ENCODE assay signal across 8 cellular contexts in genomic region chr17:69414408-69415274, GRCh38. TPM values are rescaled to one million over a fixed set of nuclear protein-coding genes. Genes with fewer than 3 reads are reported as not detected.
DNase-seq lines count a peak whose midpoint lies in the region; ATAC-seq and TF ChIP-seq lines count a peak whose summit lies in the region.

TSS of gene MAP2K6 (plus strand) at chr17:69414697. CDS start at chr17:69414985, 288 bp downstream.

- DNase-seq in GM06990 (ENCODE audit: extremely low read depth, insufficient read length) (peak; percentile 70), HCEC 1CT (peak; percentile 68), MM.1S (peak; percentile 86), amygdala (lab: John Stamatoyannopoulos, UW) (peak in 55 of 56 donors; percentile 27 to 88 (median 71)), hippocampal formation (lab: John Stamatoyannopoulos, UW) (peak; percentile 73 to 81), retina (peak; percentile 90), aorta (peak; percentile 88 to 93)

- H3K27ac ChIP-seq in MM.1S (ENCODE audit: low read length) = peak within 1 kb of the TSS; percentile 58; the same call in 1 of the 2 replicates
- H3K27ac ChIP-seq in SU-DHL-6 (ENCODE audit: low read depth, low read length) = peak within 1 kb of the TSS; percentile 76
- no peak within 1 kb of the TSS for H3K27ac ChIP-seq in aorta (ENCODE audit: low read depth in 1 of 2, low read length in 2 of 2)

- peaks cover 7% of the 10 kb centered on the region; the same call in 1 of the 2 replicates for H3K4me1 ChIP-seq in MM.1S (ENCODE audit: low read length)
- peaks cover 2 to 6% of the 10 kb centered on the region in 2 donors for H3K4me1 ChIP-seq in aorta (ENCODE audit: control insufficient read depth in 1 of 2, insufficient read depth in 2 of 2, low read length in 2 of 2)

- H2AFZ ChIP-seq in MM.1S (ENCODE audit: low read length) (peak within 1 kb of the TSS; percentile 96), SU-DHL-6 (ENCODE audit: low read depth, low read length, severe bottlenecking) (peak within 1 kb of the TSS; percentile 96)

- H3K9me2 ChIP-seq in MM.1S (replicated peaks; ENCODE audit: insufficient read depth, low read length) (no peaks in the 10 kb centered on the region), SU-DHL-6 (replicated peaks; ENCODE audit: insufficient read depth, low read length) (no peaks in the 10 kb centered on the region)

- H4K20me1 ChIP-seq in MM.1S (ENCODE audit: insufficient read depth, low read length) (no peaks in the 10 kb centered on the region), SU-DHL-6 (ENCODE audit: low read depth, low read length) (no peaks in the 10 kb centered on the region)

- H3F3A ChIP-seq in MM.1S (ENCODE audit: insufficient read depth, low read length) (peaks cover 12% of the 10 kb centered on the region), SU-DHL-6 (ENCODE audit: insufficient read depth) (peaks cover 12% of the 10 kb centered on the region; the same call in 1 of the 2 replicates)

- peak within 1 kb of the TSS; percentile 29; the same call in 1 of the 2 replicates for H3K9ac ChIP-seq in MM.1S (ENCODE audit: low read length)
- H3K9ac ChIP-seq in SU-DHL-6 (ENCODE audit: low read length) = peak within 1 kb of the TSS; percentile 54

- TF ChIP-seq CTCF in GM06990 (IDR thresholded peaks at IDR 0.05; ENCODE audit: insufficient read depth, low read length, poor library complexity, severe bottlenecking) = no peak
- no peak for TF ChIP-seq CTCF in MM.1S (IDR thresholded peaks at IDR 0.05; ENCODE audit: low read length)
- no peak for TF ChIP-seq CTCF in SU-DHL-6 (IDR thresholded peaks at IDR 0.05; ENCODE audit: insufficient read depth, low read length, poor library complexity, severe bottlenecking)

- H3K4me2 ChIP-seq in MM.1S (ENCODE audit: low read depth, low read length) = peak within 1 kb of the TSS; percentile 87
- peak within 1 kb of the TSS; percentile 75 for H3K4me2 ChIP-seq in SU-DHL-6 (ENCODE audit: low read depth, low read length, poor library complexity, severe bottlenecking)

- H3K79me2 ChIP-seq in MM.1S (ENCODE audit: low read length) (no peaks in the 10 kb centered on the region), SU-DHL-6 (ENCODE audit: insufficient read depth, low read length) (no peaks in the 10 kb centered on the region)

- no peaks in the 10 kb centered on the region for H3K27me3 ChIP-seq in GM06990 (replicated peaks; ENCODE audit: control insufficient read depth, insufficient read depth, low read length)
- no peaks in the 10 kb centered on the region for H3K27me3 ChIP-seq in MM.1S (replicated peaks; ENCODE audit: insufficient read depth, low read length)
- no peaks in the 10 kb centered on the region for H3K27me3 ChIP-seq in SU-DHL-6 (ENCODE audit: low read length)
- no peaks in the 10 kb centered on the region for H3K27me3 ChIP-seq in aorta (ENCODE audit: control insufficient read depth in 1 of 2, insufficient read depth in 2 of 2, low read length in 1 of 2)

- no peaks in the 10 kb centered on the region for H3K9me3 ChIP-seq in MM.1S (replicated peaks; ENCODE audit: insufficient read depth, low read length)
- no peaks in the 10 kb centered on the region for H3K9me3 ChIP-seq in SU-DHL-6 (ENCODE audit: insufficient read depth, low read length)
- no peaks in the 10 kb centered on the region for H3K9me3 ChIP-seq in aorta (ENCODE audit: control insufficient read depth, low read length)

- H3K36me3 ChIP-seq in GM06990 (ENCODE audit: control insufficient read depth, insufficient read depth, low read length) (no peaks in the 10 kb centered on the region), MM.1S (replicated peaks; ENCODE audit: insufficient read depth, low read length) (no peaks in the 10 kb centered on the region), SU-DHL-6 (ENCODE audit: low read length) (no peaks in the 10 kb centered on the region), aorta (ENCODE audit: control insufficient read depth in 1 of 2, insufficient read depth in 2 of 2, low read length in 1 of 2) (no peaks in the 10 kb centered on the region)

- intact Hi-C loops in aorta (cut with DNase I) = no loop called here

- 0 to 1% methylated on average over 27 of the region's 27 CpGs for WGBS in aorta, 2 donors

- peak; percentile 92 for ATAC-seq in aorta (ENCODE audit: low FRiP score)

- H3K4me3 ChIP-seq in GM06990 (replicated peaks; ENCODE audit: low read depth, low read length) (peak within 1 kb of the TSS; percentile 66), MM.1S (ENCODE audit: low read length) (peak within 1 kb of the TSS; percentile 73), SU-DHL-6 (ENCODE audit: insufficient read depth, low read length, poor library complexity, severe bottlenecking) (peak within 1 kb of the TSS; percentile 64), aorta (ENCODE audit: low read length in 2 of 2) (peak within 1 kb of the TSS; percentile 39 to 81)

RNA-seq across cellular contexts. Expression of gene MAP2K6, which starts in this region (rescaled TPM):
- 1 to 10 TPM; 3.4 to 6.4 TPM for total RNA-seq in aorta
- 1 to 10 TPM in 1 of 2 donors, under 1 TPM in 1; 0.75 to 4.3 TPM for polyA plus RNA-seq in aorta

Comparison
In these comparisons a context has a peak if more than half of its experiments do, and no peak if none do; other contexts are left out.
1. H3K27ac ChIP-seq: peak in MM.1S (single experiment) and SU-DHL-6 (single experiment); none in aorta (0 of 2).
2. Peak in every context shown above with its lines, with median percentiles within 50 percentile points of each other: DNase-seq and H3K4me3 ChIP-seq.